1 cellular context compared by ENCODE assay signal in the genomic region with DNA sequence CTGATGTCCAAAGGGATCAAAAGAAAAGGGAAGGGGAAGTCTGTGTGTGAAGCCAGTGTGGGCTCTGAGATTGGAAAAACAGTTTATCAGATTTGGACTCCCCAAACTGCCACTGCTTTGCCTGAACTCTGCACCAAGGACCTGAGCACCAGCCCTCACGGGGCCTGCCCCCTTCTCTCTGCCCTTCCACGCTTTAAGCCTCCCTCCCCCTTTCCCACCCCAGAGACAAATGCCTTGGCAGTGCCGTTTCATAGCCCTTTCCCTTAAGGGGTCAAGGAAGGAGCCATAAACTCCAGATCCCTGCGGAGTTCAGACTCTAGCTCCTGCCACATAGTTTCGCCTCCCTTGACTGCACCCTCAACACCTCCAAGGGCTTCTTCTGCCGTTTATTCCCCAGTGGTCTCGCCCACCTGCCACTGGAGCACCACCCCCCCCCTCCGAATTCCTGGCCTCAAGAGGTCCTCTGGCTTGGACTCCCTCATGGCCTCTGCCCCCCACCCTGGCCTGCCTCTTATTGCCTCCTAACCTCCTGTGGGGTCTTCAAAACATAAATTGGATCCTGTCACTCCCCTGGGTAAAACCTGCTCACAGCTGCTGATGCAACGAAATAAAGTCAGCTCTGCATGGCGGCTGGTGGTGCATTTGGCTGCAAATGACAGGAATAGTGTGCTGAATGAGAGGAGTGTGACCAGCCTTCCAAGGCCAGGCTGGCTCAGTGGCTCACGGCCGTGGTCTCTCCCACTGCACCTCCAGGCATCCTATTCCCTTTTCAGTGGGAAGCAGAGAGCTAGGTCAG.
TF ChIP-seq lines count a peak whose summit lies in the region.

No MANE protein-coding gene starts in this region.

TF ChIP-seq in IMR-90, 13 proteins besides CTCF, POLR2A, EP300 and RAD21:
- TF ChIP-seq BHLHE40 (IDR thresholded peaks at IDR 0.05; ENCODE audit: low read depth, low read length) (no peak), CHD1 (IDR thresholded peaks at IDR 0.05; ENCODE audit: low read depth, low read length) (no peak), MAFK (IDR thresholded peaks at IDR 0.05; ENCODE audit: low read depth, low read length) (no peak), CEBPB (IDR thresholded peaks at IDR 0.05; ENCODE audit: low read depth, low read length) (no peak), MXI1 (IDR thresholded peaks at IDR 0.05; ENCODE audit: borderline replicate concordance, low read depth, low read length) (no peak), SMC3 (IDR thresholded peaks at IDR 0.05; ENCODE audit: low read depth, low read length) (no peak), MAZ (IDR thresholded peaks at IDR 0.05; ENCODE audit: borderline replicate concordance, low read depth, low read length) (no peak), NFE2L2 (IDR thresholded peaks at IDR 0.05; ENCODE audit: low read depth, low read length) (no peak), RFX5 (IDR thresholded peaks at IDR 0.05; ENCODE audit: low read depth, low read length) (no peak), FOS (IDR thresholded peaks at IDR 0.05; ENCODE audit: low read depth, low read length) (no peak), ELK1 (IDR thresholded peaks at IDR 0.05; ENCODE audit: borderline replicate concordance, low read depth, low read length) (no peak), RCOR1 (IDR thresholded peaks at IDR 0.05; ENCODE audit: insufficient replicate concordance, low read length) (no peak)
- TF ChIP-seq, protein P1, sequence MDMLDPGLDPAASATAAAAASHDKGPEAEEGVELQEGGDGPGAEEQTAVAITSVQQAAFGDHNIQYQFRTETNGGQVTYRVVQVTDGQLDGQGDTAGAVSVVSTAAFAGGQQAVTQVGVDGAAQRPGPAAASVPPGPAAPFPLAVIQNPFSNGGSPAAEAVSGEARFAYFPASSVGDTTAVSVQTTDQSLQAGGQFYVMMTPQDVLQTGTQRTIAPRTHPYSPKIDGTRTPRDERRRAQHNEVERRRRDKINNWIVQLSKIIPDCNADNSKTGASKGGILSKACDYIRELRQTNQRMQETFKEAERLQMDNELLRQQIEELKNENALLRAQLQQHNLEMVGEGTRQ (IDR thresholded peaks at IDR 0.05; ENCODE audit: low read depth, low read length), result no peak
